In genomic region chr19:3983936-3984583, GRCh38 we compare ENCODE assay signal across 8 cellular contexts. TPM values are rescaled to one million over a fixed set of nuclear protein-coding genes. Genes with fewer than 3 reads are reported as not detected.
A peak's percentile ranks its signal among the peaks of the same experiment; 100 is the strongest.
DNase-seq lines count a peak whose midpoint lies in the region; ATAC-seq and TF ChIP-seq lines count a peak whose summit lies in the region.

No MANE protein-coding gene starts in this region.

- WGBS in aorta, 2 donors, result 17 to 18% methylated on average over 30 of the region's 30 CpGs

- no peaks in the 10 kb centered on the region for H3K9me3 ChIP-seq in Panc1 (ENCODE audit: control insufficient read depth, insufficient read depth, low read depth, low read length)
- H3K9me3 ChIP-seq in aorta (ENCODE audit: control insufficient read depth, low read length), result no peaks in the 10 kb centered on the region

- H3K4me3 ChIP-seq in Panc1 (ENCODE audit: low read depth in 2 of 2, low read length in 2 of 2), result peak overlapping the region; percentile 65 to 99
- H3K4me3 ChIP-seq in coronary artery, result peak overlapping the region; percentile 96
- H3K4me3 ChIP-seq in aorta (ENCODE audit: low read length in 2 of 2), result peak overlapping the region; percentile 68 to 79

- H3K27me3 ChIP-seq in Panc1 (ENCODE audit: control insufficient read depth, insufficient read depth, low read length) (no peaks in the 10 kb centered on the region), aorta (ENCODE audit: control insufficient read depth in 1 of 2, insufficient read depth in 2 of 2, low read length in 1 of 2) (no peaks in the 10 kb centered on the region)

- H3K27me3 Mint-ChIP-seq in mesothelial cell of epicardium (ENCODE audit: low read depth), result peaks cover 4% of the 10 kb centered on the region

- H3K27ac Mint-ChIP-seq in mesothelial cell of epicardium, result peak overlapping the region; percentile 99

- H3K4me1 Mint-ChIP-seq in mesothelial cell of epicardium, result peaks cover 39% of the 10 kb centered on the region

- no peaks in the 10 kb centered on the region for H3K9me3 Mint-ChIP-seq in mesothelial cell of epicardium

- peaks cover 8% of the 10 kb centered on the region for H3K4me1 ChIP-seq in Panc1 (ENCODE audit: control insufficient read depth, insufficient read depth, low read length)
- H3K4me1 ChIP-seq in aorta (ENCODE audit: control insufficient read depth in 1 of 2, insufficient read depth in 2 of 2, low read length in 2 of 2), result peaks cover 0 to 5% of the 10 kb centered on the region in 2 donors

- no TSS peak for BruUV-seq in Panc1 (replicated peaks; lab: Mats Ljungman, UMichigan)

- intact Hi-C loops in Panc1 (cut with micrococcal nuclease; ENCODE audit: unreplicated experiment), result loop anchor here (10.0 kb wide), 1 partner anchor 221 kb away; no protein-coding TSS in a partner anchor
- intact Hi-C loops in aorta (cut with DNase I), result no loop called here

- CTCF ChIA-PET in Panc1 (lab: Charles Lee), result no interaction called here

- H3K27ac ChIP-seq in Panc1 (ENCODE audit: low read length) (peak overlapping the region; percentile 82), coronary artery (peak overlapping the region; percentile 93 to 98), aorta (ENCODE audit: low read depth in 1 of 2, low read length in 2 of 2) (peak overlapping the region in 1 of 2 donors; percentile 1)

- DNase-seq in NOMO-1 treated with DMSO at 0.1 percent for 48 hours (lab: John Stamatoyannopoulos, UW; ENCODE audit: unreplicated experiment) (peak; percentile 40), NOMO-1 treated with dmso at 0.1 percent for 144 hours (lab: John Stamatoyannopoulos, UW; ENCODE audit: unreplicated experiment) (no peak), Panc1 (ENCODE audit: low read depth, low spot score) (no peak), coronary artery (ENCODE audit: low spot score) (no peak), mesothelial cell of epicardium (ENCODE audit: low spot score in 2 of 2, unreplicated experiment in 2 of 2) (no peak), aorta (peak in 1 of 2 donors; percentile 60), iPS-NIHi7 (ENCODE audit: extremely low spot score) (no peak)

- H3K4me3 Mint-ChIP-seq in mesothelial cell of epicardium, result peak overlapping the region; percentile 99

- POLR2A ChIA-PET in Panc1 (lab: Charles Lee), result interaction anchor here (0.7 kb wide), 1 partner anchor 158 kb away, joined by 3 read pairs; no protein-coding TSS in a partner anchor

- peaks cover 30% of the 10 kb centered on the region for H3K36me3 Mint-ChIP-seq in mesothelial cell of epicardium

- in situ Hi-C loops in Panc1 (cut with HindIII; ENCODE audit: low pct_unique_long_range_greater_than_20kb, low sequenced_read_pairs), result no loop called here

- H3K36me3 ChIP-seq in Panc1 (ENCODE audit: control insufficient read depth, insufficient read depth, low read length) (peaks cover 32% of the 10 kb centered on the region), aorta (ENCODE audit: control insufficient read depth in 1 of 2, insufficient read depth in 2 of 2, low read length in 1 of 2) (peaks cover 8 to 29% of the 10 kb centered on the region in 2 donors)

- TF ChIP-seq CTCF in Panc1 (IDR thresholded peaks at IDR 0.05) (no peak), coronary artery (IDR thresholded peaks at IDR 0.05) (no peak), mesothelial cell of epicardium (IDR thresholded peaks at IDR 0.05; ENCODE audit: unreplicated experiment) (no peak)

- no peak for ATAC-seq in Panc1
- ATAC-seq in aorta (ENCODE audit: low FRiP score), result no peak
- ATAC-seq in GM21360 (IDR thresholded peaks at IDR 0.05; ENCODE audit: unreplicated experiment), result no peak

RNA-seq across cellular contexts. Expression of gene EEF2, which starts 1.2 kb away (rescaled TPM):
- total RNA-seq in Panc1 (2021; ENCODE audit: unreplicated experiment) (1,391 TPM), mesothelial cell of epicardium (2,808 to 2,923 TPM (median 2,892 TPM) in 3 replicates), aorta (1,000 to 10,000 TPM; 1,616 to 1,851 TPM)
- 1,601 TPM for polyA plus RNA-seq in Panc1 (2012; ENCODE audit: insufficient read length)
- polyA plus RNA-seq in aorta, result 1,000 to 10,000 TPM in 1 of 2 donors, 100 to 1,000 TPM in 1; 969 to 1,197 TPM

RNA-seq across cellular contexts. Expression of gene DAPK3, which starts 13.2 kb away (rescaled TPM):
- total RNA-seq in Panc1 (2021; ENCODE audit: unreplicated experiment), result 66.6 TPM
- 79.9 TPM for polyA plus RNA-seq in Panc1 (2012; ENCODE audit: insufficient read length)
- 127 to 135 TPM (median 131 TPM) in 3 replicates for total RNA-seq in mesothelial cell of epicardium
- total RNA-seq in aorta, result 100 to 1,000 TPM; 118 to 197 TPM
- 100 to 1,000 TPM in 1 of 2 donors, 10 to 100 TPM in 1; 78.0 to 146 TPM for polyA plus RNA-seq in aorta

RNA-seq across cellular contexts. Expression of gene PIAS4, which starts 23.5 kb away (rescaled TPM):
- 36.7 TPM for total RNA-seq in Panc1 (2021; ENCODE audit: unreplicated experiment)
- 31.6 TPM for polyA plus RNA-seq in Panc1 (2012; ENCODE audit: insufficient read length)
- total RNA-seq in mesothelial cell of epicardium, result 47.9 to 50.1 TPM (median 48.0 TPM) in 3 replicates
- total RNA-seq in aorta, result 10 to 100 TPM; 14.9 to 20.3 TPM
- 10 to 100 TPM in 1 of 2 donors, 1 to 10 TPM in 1; 6.5 to 16.8 TPM for polyA plus RNA-seq in aorta

RNA-seq across cellular contexts. Expression of gene NMRK2, which starts 51.2 kb away (rescaled TPM):
- 0.21 TPM for total RNA-seq in Panc1 (2021; ENCODE audit: unreplicated experiment)
- polyA plus RNA-seq in Panc1 (2012; ENCODE audit: insufficient read length), result not detected
- not detected in 3 replicates for total RNA-seq in mesothelial cell of epicardium
- total RNA-seq in aorta, result 1 to 10 TPM in 1 of 2 donors, not detected in 1; 2.4 TPM
- 1 to 10 TPM in 1 of 2 donors, under 1 TPM in 1; 0.18 to 5.5 TPM for polyA plus RNA-seq in aorta
